ENCODE assay signal across 30 cellular contexts in genomic region chr5:64876203-64876602, GRCh38.
"Had no signal": no experiment of that assay in that cellular context is flagged by ENCODE, and none has a peak within 500 bp of the region (broad histone marks: within the 10 kb centered on the region; RNA-seq: fewer than 3 reads in every experiment).

No MANE protein-coding gene starts in this region.

- H3K9me3 ChIP-seq: gastroesophageal sphincter, heart right ventricle, lower lobe of right lung, ovary, psoas muscle, sigmoid colon, thoracic aorta, tibial nerve, upper lobe of left lung had no signal

- H3K4me3 Mint-ChIP-seq: endodermal cell; immature natural killer cell; memory B cell; natural killer cell; stimulated activated memory B cell treated with anti-CD40 and anti-IgM and Interleukin-4, amounts not matched to agents 10 μg/mL and 1 μg/mL and 100 μg/mL, for 72 hours had no signal

- H3K9me3 Mint-ChIP-seq: endodermal cell; immature natural killer cell; memory B cell; natural killer cell; stimulated activated memory B cell treated with anti-CD40 and anti-IgM and Interleukin-4, amounts not matched to agents 10 μg/mL and 1 μg/mL and 100 μg/mL, for 72 hours had no signal

- FAIRE-seq: keratinocyte, urothelium cell line had no signal

- DNase-seq: cerebellar nuclear complex; cortex of kidney; endodermal cell; foreskin keratinocyte; glutamatergic neuron; heart right ventricle; hypothalamus; immature natural killer cell; left ventricle myocardium superior; lower lobe of right lung; natural killer cell; occipital lobe; ovary; posterior cingulate gyrus; psoas muscle; right cardiac atrium; sigmoid colon; stimulated activated CD4-positive, alpha-beta T cell treated with anti-CD3 and anti-CD28 coated beads, Interleukin-2, amount 100 ng/mL, for 24 hours; stimulated activated CD4-positive, alpha-beta T cell treated with anti-CD3 and anti-CD28 coated beads, Interleukin-4, amount 100 ng/mL, for 4 hours; stimulated activated naive CD8-positive, alpha-beta T cell treated with anti-CD3 and anti-CD28 coated beads, Interleukin-15, Interleukin-2, amounts not matched to agents 100 U/mL and 50 U/mL, for 24 hours; substantia nigra; upper lobe of left lung had no signal

- H3K27ac Mint-ChIP-seq: endodermal cell; immature natural killer cell; memory B cell; natural killer cell; stimulated activated memory B cell treated with anti-CD40 and anti-IgM and Interleukin-4, amounts not matched to agents 10 μg/mL and 1 μg/mL and 100 μg/mL, for 72 hours had no signal

- H3K4me1 ChIP-seq: lower lobe of right lung, psoas muscle, sigmoid colon, tibial nerve had no signal

- H3K36me3 Mint-ChIP-seq: natural killer cell had no signal

- ATAC-seq: esophagus mucosa; foreskin keratinocyte; gastroesophageal sphincter; heart right ventricle; left ventricle myocardium superior; lower lobe of right lung; natural killer cell; psoas muscle; right cardiac atrium; stimulated activated memory B cell treated with anti-CD40 and anti-IgM and Interleukin-4, amounts not matched to agents 10 μg/mL and 1 μg/mL and 100 μg/mL, for 72 hours; stimulated activated naive CD8-positive, alpha-beta T cell treated with anti-CD3 and anti-CD28 coated beads, Interleukin-15, Interleukin-2, amounts not matched to agents 100 U/mL and 50 U/mL, for 24 hours had no signal

- H3K27me3 Mint-ChIP-seq: memory B cell; stimulated activated memory B cell treated with anti-CD40 and anti-IgM and Interleukin-4, amounts not matched to agents 10 μg/mL and 1 μg/mL and 100 μg/mL, for 72 hours had no signal

- H3K36me3 ChIP-seq: gastroesophageal sphincter, heart right ventricle, lower lobe of right lung, ovary, sigmoid colon, thoracic aorta, tibial nerve, upper lobe of left lung had no signal

- H3K4me1 Mint-ChIP-seq: endodermal cell; immature natural killer cell; memory B cell; natural killer cell; stimulated activated memory B cell treated with anti-CD40 and anti-IgM and Interleukin-4, amounts not matched to agents 10 μg/mL and 1 μg/mL and 100 μg/mL, for 72 hours had no signal

- H3K4me3 ChIP-seq: gastroesophageal sphincter, heart right ventricle, lower lobe of right lung, ovary, psoas muscle, sigmoid colon, thoracic aorta, tibial nerve, upper lobe of left lung had no signal

- H3K27me3 ChIP-seq: foreskin keratinocyte, gastroesophageal sphincter, heart right ventricle, ovary, sigmoid colon, tibial nerve, upper lobe of left lung had no signal
